Comparison of ENCODE assay signal across 8 cellular contexts in the genomic region with DNA sequence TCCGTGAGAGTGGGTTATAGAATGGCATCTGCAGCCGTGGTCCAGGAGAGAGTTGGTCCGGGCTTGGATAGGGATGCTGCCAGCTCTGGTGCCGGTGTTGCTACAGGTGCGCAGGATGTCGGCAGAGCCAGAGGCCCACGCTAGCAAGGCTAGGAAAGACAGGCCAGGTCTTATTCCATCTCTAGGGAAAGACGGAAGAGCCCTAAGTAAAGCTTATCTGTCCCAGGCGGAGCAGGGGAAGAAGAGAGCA. TPM values are rescaled to one million over a fixed set of nuclear protein-coding genes. Genes with fewer than 3 reads are reported as not detected.
DNase-seq lines count a peak whose midpoint lies in the region; ATAC-seq and TF ChIP-seq lines count a peak whose summit lies in the region.

No MANE protein-coding gene starts in this region.

- CTCF ChIA-PET in activated CD8-positive, alpha-beta memory T cell treated with anti-CD3 and anti-CD28 coated beads, Interleukin-2, amount 10 ng/mL, durations not matched to agents 7 days and 5 days (lab: Charles Lee), result interaction anchor here (0.8 to 7.3 kb wide), 11 partner anchors 8 to 198 kb away, joined by 3 to 69 read pairs (median 4); a partner anchor contains a TSS

- ATAC-seq in activated CD8-positive, alpha-beta memory T cell treated with anti-CD3 and anti-CD28 coated beads, Interleukin-2, amount 10 ng/mL, durations not matched to agents 7 days and 5 days, result peak; percentile 1

- peak overlapping the region; percentile 91 for H3K4me3 Mint-ChIP-seq in activated CD8-positive, alpha-beta memory T cell treated with anti-CD3 and anti-CD28 coated beads, Interleukin-2, amount 10 ng/mL, durations not matched to agents 7 days and 5 days
- H3K4me3 Mint-ChIP-seq in endothelial cell (ENCODE audit: unreplicated experiment), result peak overlapping the region; percentile 97

- no peaks in the 10 kb centered on the region for H3K27me3 Mint-ChIP-seq in activated CD8-positive, alpha-beta memory T cell treated with anti-CD3 and anti-CD28 coated beads, Interleukin-2, amount 10 ng/mL, durations not matched to agents 7 days and 5 days
- peaks cover 14% of the 10 kb centered on the region for H3K27me3 Mint-ChIP-seq in endothelial cell (ENCODE audit: unreplicated experiment)

- intact Hi-C loops in posterior vena cava (cut with DNase I), result no loop called here

- no peaks in the 10 kb centered on the region for H3K9me3 Mint-ChIP-seq in activated CD8-positive, alpha-beta memory T cell treated with anti-CD3 and anti-CD28 coated beads, Interleukin-2, amount 10 ng/mL, durations not matched to agents 7 days and 5 days (ENCODE audit: low read depth)
- no peaks in the 10 kb centered on the region for H3K9me3 Mint-ChIP-seq in endothelial cell (ENCODE audit: unreplicated experiment)

- H3K27ac Mint-ChIP-seq in activated CD8-positive, alpha-beta memory T cell treated with anti-CD3 and anti-CD28 coated beads, Interleukin-2, amount 10 ng/mL, durations not matched to agents 7 days and 5 days, result peak overlapping the region; percentile 85
- peak overlapping the region; percentile 83 for H3K27ac Mint-ChIP-seq in endothelial cell (ENCODE audit: unreplicated experiment)

- peaks cover 39% of the 10 kb centered on the region for H3K36me3 Mint-ChIP-seq in activated CD8-positive, alpha-beta memory T cell treated with anti-CD3 and anti-CD28 coated beads, Interleukin-2, amount 10 ng/mL, durations not matched to agents 7 days and 5 days
- peaks cover 18% of the 10 kb centered on the region for H3K36me3 Mint-ChIP-seq in endothelial cell (ENCODE audit: low read depth, unreplicated experiment)

- TF ChIP-seq CTCF in endothelial cell (IDR thresholded peaks at IDR 0.05; ENCODE audit: unreplicated experiment), result no peak

- no peak for DNase-seq in activated CD8-positive, alpha-beta memory T cell treated with anti-CD3 and anti-CD28 coated beads, Interleukin-2, amount 10 ng/mL, durations not matched to agents 7 days and 5 days
- no peak for DNase-seq in activated CD8-positive, alpha-beta memory T cell treated with anti-CD3 and anti-CD28 coated beads for 24 hours
- peak; percentile 66 for DNase-seq in NCI-H774 (lab: John Stamatoyannopoulos, UW)
- no peak for DNase-seq in endothelial cell (ENCODE audit: low spot score)
- DNase-seq in posterior vena cava (ENCODE audit: low spot score), result peak; percentile 80
- no peak for DNase-seq in stimulated activated naive CD4-positive, alpha-beta T cell treated with Interleukin-2 at 50 U/mL for 16 hours (lab: John Stamatoyannopoulos, UW)
- DNase-seq in dedifferentiated amniotic fluid mesenchymal stem cell (ENCODE audit: extremely low spot score), result no peak
- no peak for DNase-seq in occipital lobe (lab: John Stamatoyannopoulos, UW)

- H3K4me1 Mint-ChIP-seq in activated CD8-positive, alpha-beta memory T cell treated with anti-CD3 and anti-CD28 coated beads, Interleukin-2, amount 10 ng/mL, durations not matched to agents 7 days and 5 days, result peaks cover 54% of the 10 kb centered on the region
- peaks cover 36% of the 10 kb centered on the region for H3K4me1 Mint-ChIP-seq in endothelial cell (ENCODE audit: unreplicated experiment)

RNA-seq across cellular contexts. Expression of a gene that starts 0.5 kb away (rescaled TPM):
- total RNA-seq in activated CD8-positive, alpha-beta memory T cell treated with anti-CD3 and anti-CD28 coated beads, Interleukin-2, amount 10 ng/mL, durations not matched to agents 7 days and 5 days, result 100 to 1,000 TPM; 420 to 454 TPM
- total RNA-seq in endothelial cell (ENCODE audit: unreplicated experiment) (43.6 TPM), posterior vena cava (100 to 1,000 TPM; 114 to 119 TPM), occipital lobe (24.5 TPM)

RNA-seq across cellular contexts. Expression of a gene that starts 5.0 kb away (rescaled TPM):
- total RNA-seq in activated CD8-positive, alpha-beta memory T cell treated with anti-CD3 and anti-CD28 coated beads, Interleukin-2, amount 10 ng/mL, durations not matched to agents 7 days and 5 days, result under 1 TPM; 0.77 to 0.91 TPM
- 0.59 TPM for total RNA-seq in endothelial cell (ENCODE audit: unreplicated experiment)
- total RNA-seq in posterior vena cava, result under 1 TPM in 1 of 2 donors, not detected in 1; 0.38 TPM
- total RNA-seq in occipital lobe, result not detected

RNA-seq across cellular contexts. Expression of a gene that starts 5.9 kb away (rescaled TPM):
- total RNA-seq in activated CD8-positive, alpha-beta memory T cell treated with anti-CD3 and anti-CD28 coated beads, Interleukin-2, amount 10 ng/mL, durations not matched to agents 7 days and 5 days, result 10 to 100 TPM; 45.5 to 56.1 TPM
- total RNA-seq in endothelial cell (ENCODE audit: unreplicated experiment) (16.7 TPM), posterior vena cava (10 to 100 TPM; 10.9 to 14.2 TPM), occipital lobe (9.5 TPM)

RNA-seq across cellular contexts. Expression of a gene that starts 10.9 kb away (rescaled TPM):
- 100 to 1,000 TPM; 577 to 623 TPM for total RNA-seq in activated CD8-positive, alpha-beta memory T cell treated with anti-CD3 and anti-CD28 coated beads, Interleukin-2, amount 10 ng/mL, durations not matched to agents 7 days and 5 days
- total RNA-seq in endothelial cell (ENCODE audit: unreplicated experiment), result 73.6 TPM
- total RNA-seq in posterior vena cava, result 10 to 100 TPM; 72.6 to 97.7 TPM
- 26.0 TPM for total RNA-seq in occipital lobe

RNA-seq across cellular contexts. Expression of a gene that starts 11.8 kb away (rescaled TPM):
- total RNA-seq in activated CD8-positive, alpha-beta memory T cell treated with anti-CD3 and anti-CD28 coated beads, Interleukin-2, amount 10 ng/mL, durations not matched to agents 7 days and 5 days, result 100 to 1,000 TPM; 129 to 149 TPM
- total RNA-seq in endothelial cell (ENCODE audit: unreplicated experiment) (90.2 TPM), posterior vena cava (10 to 100 TPM; 34.9 to 53.7 TPM), occipital lobe (20.4 TPM)

Comparison
In these comparisons a context has a peak if more than half of its experiments do, and no peak if none do; other contexts are left out.
1. DNase-seq: peak in NCI-H774 (single experiment) and posterior vena cava (single experiment); none in activated CD8-positive, alpha-beta memory T cell treated with anti-CD3 and anti-CD28 coated beads, Interleukin-2, amount 10 ng/mL, durations not matched to agents 7 days and 5 days (single experiment), activated CD8-positive, alpha-beta memory T cell treated with anti-CD3 and anti-CD28 coated beads for 24 hours (single experiment), endothelial cell (single experiment), stimulated activated naive CD4-positive, alpha-beta T cell treated with Interleukin-2 at 50 U/mL for 16 hours (single experiment), dedifferentiated amniotic fluid mesenchymal stem cell (single experiment) and occipital lobe (single experiment).